13 cellular contexts compared by ENCODE assay signal in genomic region chr6:105485456-105485855, GRCh38.
DNase-seq lines count a peak whose midpoint lies in the region; ATAC-seq and TF ChIP-seq lines count a peak whose summit lies in the region.
"Had no signal": no experiment of that assay in that cellular context is flagged by ENCODE, and none has a peak within 500 bp of the region (broad histone marks: within the 10 kb centered on the region; RNA-seq: fewer than 3 reads in every experiment).

No MANE protein-coding gene starts in this region.

- TF ChIP-seq CTCF in natural killer cell (IDR thresholded peaks at IDR 0.05) (no peak), vagina (IDR thresholded peaks at IDR 0.05) (no peak)

- H3K4me3 ChIP-seq in vagina = no peak overlapping the region
- H3K4me3 ChIP-seq: BLaER1, cardiac muscle cell, skin epidermis had no signal

- peaks cover 44% of the 10 kb centered on the region for H3K4me1 ChIP-seq in vagina

- peak overlapping the region; percentile 10 for H3K27ac ChIP-seq in vagina
- H3K27ac ChIP-seq: BLaER1, cardiac muscle cell had no signal

- peak overlapping the region; percentile 30 for H3K4me3 Mint-ChIP-seq in natural killer cell treated with Interleukin-12 subunit alpha and Interleukin-12 subunit beta and Interleukin-15 and Interleukin-18, amount 100 ng/mL, for 72 hours
- H3K4me3 Mint-ChIP-seq in natural killer cell = no peak overlapping the region
- H3K4me3 Mint-ChIP-seq: memory B cell; stimulated activated naive CD8-positive, alpha-beta T cell treated with anti-CD3 and anti-CD28 coated beads, Interleukin-15, Interleukin-2, amounts not matched to agents 100 ng/mL and 50 ng/mL, for 24 hours had no signal

- peaks cover 6% of the 10 kb centered on the region for H3K36me3 Mint-ChIP-seq in natural killer cell treated with Interleukin-12 subunit alpha and Interleukin-12 subunit beta and Interleukin-15 and Interleukin-18, amount 100 ng/mL, for 72 hours
- H3K36me3 Mint-ChIP-seq in natural killer cell = no peaks in the 10 kb centered on the region
- H3K36me3 Mint-ChIP-seq: memory B cell had no signal

- H3K9me3 Mint-ChIP-seq in natural killer cell treated with Interleukin-12 subunit alpha and Interleukin-12 subunit beta and Interleukin-15 and Interleukin-18, amount 100 ng/mL, for 72 hours = no peaks in the 10 kb centered on the region
- H3K9me3 Mint-ChIP-seq in natural killer cell = no peaks in the 10 kb centered on the region
- H3K9me3 Mint-ChIP-seq: memory B cell; stimulated activated naive CD8-positive, alpha-beta T cell treated with anti-CD3 and anti-CD28 coated beads, Interleukin-15, Interleukin-2, amounts not matched to agents 100 ng/mL and 50 ng/mL, for 24 hours had no signal

- no peak for ATAC-seq in natural killer cell treated with Interleukin-12 subunit alpha and Interleukin-12 subunit beta and Interleukin-15 and Interleukin-18, amount 100 ng/mL, for 72 hours
- ATAC-seq in natural killer cell (no peak), HG02943 (IDR thresholded peaks at IDR 0.05; ENCODE audit: low read depth, unreplicated experiment) (peak; percentile 48), HG02938 (IDR thresholded peaks at IDR 0.05; ENCODE audit: unreplicated experiment) (no peak)

- peak overlapping the region; percentile 4 to 74 for H3K27ac Mint-ChIP-seq in natural killer cell treated with Interleukin-12 subunit alpha and Interleukin-12 subunit beta and Interleukin-15 and Interleukin-18, amount 100 ng/mL, for 72 hours
- no peak overlapping the region for H3K27ac Mint-ChIP-seq in natural killer cell
- H3K27ac Mint-ChIP-seq: stimulated activated naive CD8-positive, alpha-beta T cell treated with anti-CD3 and anti-CD28 coated beads, Interleukin-15, Interleukin-2, amounts not matched to agents 100 ng/mL and 50 ng/mL, for 24 hours had no signal

- intact Hi-C loops in natural killer cell (cut with micrococcal nuclease) = loop anchor here (2.0 kb wide), 1 partner anchor 247 kb away; no protein-coding TSS in a partner anchor
- intact Hi-C loops in vagina (cut with DNase I) = loop anchor here (5.0 kb wide), 1 partner anchor 742 kb away; no protein-coding TSS in a partner anchor

- H3K9me3 ChIP-seq in vagina = no peaks in the 10 kb centered on the region
- H3K9me3 ChIP-seq: BLaER1 had no signal

- H3K36me3 ChIP-seq in vagina = no peaks in the 10 kb centered on the region
- H3K36me3 ChIP-seq: BLaER1, cardiac muscle cell had no signal

- no peak for DNase-seq in natural killer cell treated with Interleukin-12 subunit alpha and Interleukin-12 subunit beta and Interleukin-15 and Interleukin-18, amount 100 ng/mL, for 72 hours (ENCODE audit: low spot score)
- DNase-seq in natural killer cell = no peak
- peak; percentile 81 for DNase-seq in NCI-H774 (lab: John Stamatoyannopoulos, UW)
- no peak for DNase-seq in vagina (ENCODE audit: extremely low spot score in 2 of 2)
- DNase-seq in nucleus accumbens (lab: John Stamatoyannopoulos, UW) = no peak
- no peak for DNase-seq in activated gamma-delta T cell (lab: John Stamatoyannopoulos, UW)

- no peaks in the 10 kb centered on the region for H3K27me3 Mint-ChIP-seq in natural killer cell treated with Interleukin-12 subunit alpha and Interleukin-12 subunit beta and Interleukin-15 and Interleukin-18, amount 100 ng/mL, for 72 hours
- no peaks in the 10 kb centered on the region for H3K27me3 Mint-ChIP-seq in natural killer cell (ENCODE audit: low read depth in 2 of 2)

- H3K4me1 Mint-ChIP-seq in natural killer cell treated with Interleukin-12 subunit alpha and Interleukin-12 subunit beta and Interleukin-15 and Interleukin-18, amount 100 ng/mL, for 72 hours (ENCODE audit: low read depth in 2 of 2) = peaks cover 55 to 64% of the 10 kb centered on the region in 2 donors
- peaks cover 28 to 31% of the 10 kb centered on the region in 2 donors for H3K4me1 Mint-ChIP-seq in natural killer cell

- H3K27me3 ChIP-seq in vagina = no peaks in the 10 kb centered on the region
- H3K27me3 ChIP-seq: BLaER1 had no signal

- TF ChIP-seq POLR2A in vagina (IDR thresholded peaks at IDR 0.05) = no peak

Comparison
In these comparisons a context has a peak if more than half of its experiments do, and no peak if none do; other contexts are left out.
1. H3K27ac Mint-ChIP-seq: peak in natural killer cell treated with Interleukin-12 subunit alpha and Interleukin-12 subunit beta and Interleukin-15 and Interleukin-18, amount 100 ng/mL, for 72 hours (2 of 2); none in natural killer cell (0 of 2).